In the genomic region with DNA sequence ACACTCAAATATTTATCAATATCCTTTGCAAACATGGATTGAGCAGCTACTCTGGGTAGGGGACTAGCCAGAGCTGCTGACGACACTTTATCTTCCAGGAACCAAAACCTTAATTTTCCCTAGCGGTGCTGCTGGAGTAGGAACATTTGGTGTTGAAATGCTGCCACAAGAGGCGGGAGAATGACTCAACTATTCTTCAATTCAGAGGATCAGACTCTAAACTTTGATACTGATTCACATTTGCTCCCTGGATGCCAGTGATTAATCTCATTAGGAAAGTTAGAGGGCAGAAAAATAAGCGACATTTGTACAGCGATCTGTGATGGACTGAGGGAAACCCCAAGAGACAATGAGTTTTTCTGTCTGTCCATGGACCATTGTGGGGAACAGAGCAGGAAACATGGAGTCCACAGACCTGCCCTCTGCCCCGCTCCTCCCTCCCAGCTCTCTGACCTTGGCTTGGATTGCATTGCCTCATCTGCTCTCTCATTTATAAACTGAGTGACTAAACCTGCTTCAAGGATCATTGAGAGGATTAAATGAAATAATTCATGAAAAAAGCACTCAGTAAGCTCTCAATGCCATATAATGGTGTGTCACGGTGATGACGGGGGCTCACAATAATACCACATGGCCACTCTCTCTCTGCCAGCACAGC, we compare ENCODE assay signal across 19 cellular contexts. TPM values are rescaled to one million over a fixed set of nuclear protein-coding genes. Genes with fewer than 3 reads are reported as not detected.
A peak's percentile ranks its signal among the peaks of the same experiment; 100 is the strongest.
DNase-seq lines count a peak whose midpoint lies in the region; ATAC-seq, FAIRE-seq and TF ChIP-seq lines count a peak whose summit lies in the region.
"Had no signal": no experiment of that assay in that cellular context is flagged by ENCODE, and none has a peak within 500 bp of the region (broad histone marks: within the 10 kb centered on the region; RNA-seq: fewer than 3 reads in every experiment).

No MANE protein-coding gene starts in this region.

- intact Hi-C loops in posterior vena cava (cut with DNase I) = no loop called here

- ATAC-seq in HG03521 (IDR thresholded peaks at IDR 0.05; ENCODE audit: unreplicated experiment) = no peak
- no peak for ATAC-seq in GM19023 (IDR thresholded peaks at IDR 0.05; ENCODE audit: unreplicated experiment)
- ATAC-seq: activated naive CD4-positive, alpha-beta T cell treated with anti-CD3 and anti-CD28 coated beads, Interleukin-2, amount 50 U/mL, for 72 hours had no signal

- no peak for FAIRE-seq in RCC 7860 (lab: Jason Lieb, UNC)
- FAIRE-seq: colon had no signal

- TF ChIP-seq CTCF in AG10803 (conservative IDR thresholded peaks at IDR 0.05; ENCODE audit: low read length) (peak; percentile 17), fibroblast of mammary gland (conservative IDR thresholded peaks at IDR 0.05; ENCODE audit: control insufficient read depth, insufficient read depth, low read depth, low read length) (peak; percentile 24)

- DNase-seq in AG10803 (ENCODE audit: low read depth) = peak; percentile 29
- peak; percentile 18 for DNase-seq in RCC 7860 (ENCODE audit: low spot score)
- peak; percentile 89 for DNase-seq in fibroblast of mammary gland (ENCODE audit: low read depth)
- DNase-seq in posterior vena cava (ENCODE audit: low spot score) = peak; percentile 66
- DNase-seq in NOMO-1 (lab: John Stamatoyannopoulos, UW; ENCODE audit: unreplicated experiment in 2 of 2) = no peak
- no peak for DNase-seq in NCI-H2196 treated with DMSO at 0.1 percent for 48 hours (lab: John Stamatoyannopoulos, UW; ENCODE audit: unreplicated experiment)
- DNase-seq: activated CD8-positive, alpha-beta memory T cell treated with anti-CD3 and anti-CD28 coated beads, Interleukin-2, amount 50 U/mL, for 4 hours; GDM1; HCEC 1CT; islet precursor cell; NCI-H1048; NCI-H510A; retina; SHP77 had no signal

- no peak overlapping the region for H3K4me3 ChIP-seq in AG10803 (ENCODE audit: low read length)
- H3K4me3 ChIP-seq in fibroblast of mammary gland (ENCODE audit: control insufficient read depth, low read depth, low read length) = peak overlapping the region; percentile 21

RNA-seq across cellular contexts. Expression of a gene that starts 12.6 kb away (rescaled TPM):
- total RNA-seq in posterior vena cava = 10 to 100 TPM; 48.2 to 82.9 TPM
- total RNA-seq: myocyte had no signal

Comparison
In these comparisons a context has a peak if more than half of its experiments do, and no peak if none do; other contexts are left out.
1. DNase-seq: peak in AG10803 (single experiment), RCC 7860 (single experiment), fibroblast of mammary gland (single experiment) and posterior vena cava (single experiment); none in NOMO-1 (0 of 2) and NCI-H2196 treated with DMSO at 0.1 percent for 48 hours (single experiment).